Comparison of ENCODE assay signal across 16 cellular contexts in genomic region chr4:144403903-144404302, GRCh38.
DNase-seq lines count a peak whose midpoint lies in the region; ATAC-seq and TF ChIP-seq lines count a peak whose summit lies in the region.
"Had no signal": no experiment of that assay in that cellular context is flagged by ENCODE, and none has a peak within 500 bp of the region (broad histone marks: within the 10 kb centered on the region; RNA-seq: fewer than 3 reads in every experiment).

No MANE protein-coding gene starts in this region.

- H3K9me3 ChIP-seq in cardiac muscle cell (ENCODE audit: low read depth): no peaks in the 10 kb centered on the region
- peaks cover 0 to 3% (median 0%) of the 10 kb centered on the region in 12 donors for H3K9me3 ChIP-seq in heart left ventricle
- H3K9me3 ChIP-seq in uterus: no peaks in the 10 kb centered on the region
- H3K9me3 ChIP-seq in thyroid gland: no peaks in the 10 kb centered on the region
- H3K9me3 ChIP-seq: A549, Caco-2 had no signal

- no peak for ATAC-seq in heart left ventricle
- ATAC-seq: A549; CD8-positive, alpha-beta T cell had no signal

- 48 to 68% (median 63%) methylated on average over 1 of the region's 1 CpG for WGBS in heart left ventricle, 4 donors
- 73 to 76% methylated on average over 1 of the region's 1 CpG for WGBS in thyroid gland, 2 donors

- intact Hi-C loops in heart left ventricle (cut with DNase I): no loop called here
- intact Hi-C loops in uterus (cut with DNase I; ENCODE audit: low total_unique reads): no loop called here
- intact Hi-C loops in thyroid gland (cut with DNase I): no loop called here

- H3K4me3 ChIP-seq in cardiac muscle cell: no peak overlapping the region
- H3K4me3 ChIP-seq in heart left ventricle: no peak overlapping the region
- no peak overlapping the region for H3K4me3 ChIP-seq in uterus
- H3K4me3 ChIP-seq in thyroid gland (replicated peaks in 1 of 3): no peak overlapping the region
- H3K4me3 ChIP-seq: A549; BLaER1 treated with 17β-estradiol and CSF1 and Interleukin-3, amounts not matched to agents 10 nM and 100 nM had no signal

- no peak for DNase-seq in cardiac muscle cell (ENCODE audit: low read depth in 1 of 2, low spot score in 1 of 2)
- DNase-seq in heart left ventricle: no peak
- peak in 1 of 2 donors; percentile 19 for DNase-seq in uterus
- DNase-seq in NCI-H187 (lab: John Stamatoyannopoulos, UW): no peak
- DNase-seq in thyroid gland: no peak
- DNase-seq: AML-193; Caco-2; Calu3; CD4-positive, alpha-beta T cell; CD8-positive, alpha-beta T cell; DMS79 treated with DMSO at 0.1 percent for 48 hours; GF-D8 had no signal

- H3K4me1 ChIP-seq in cardiac muscle cell (ENCODE audit: low read depth) (peaks cover 20% of the 10 kb centered on the region), heart left ventricle (no peaks in the 10 kb centered on the region), uterus (no peaks in the 10 kb centered on the region), thyroid gland (no peaks in the 10 kb centered on the region)
- H3K4me1 ChIP-seq: BLaER1 treated with 17β-estradiol and CSF1 and Interleukin-3, amounts not matched to agents 10 nM and 100 nM; Caco-2 had no signal

- H3K27me3 ChIP-seq in cardiac muscle cell (no peaks in the 10 kb centered on the region), heart left ventricle (no peaks in the 10 kb centered on the region), uterus (no peaks in the 10 kb centered on the region), thyroid gland (no peaks in the 10 kb centered on the region)
- H3K27me3 ChIP-seq: BLaER1 treated with 17β-estradiol and CSF1 and Interleukin-3, amounts not matched to agents 10 nM and 100 nM had no signal

- H3K36me3 ChIP-seq in cardiac muscle cell: no peaks in the 10 kb centered on the region
- no peaks in the 10 kb centered on the region for H3K36me3 ChIP-seq in heart left ventricle
- no peaks in the 10 kb centered on the region for H3K36me3 ChIP-seq in uterus
- no peaks in the 10 kb centered on the region for H3K36me3 ChIP-seq in thyroid gland
- H3K36me3 ChIP-seq: BLaER1 treated with 17β-estradiol and CSF1 and Interleukin-3, amounts not matched to agents 10 nM and 100 nM had no signal

- no peak for TF ChIP-seq POLR2A in heart left ventricle (IDR thresholded peaks at IDR 0.05)
- no peak for TF ChIP-seq POLR2A in uterus (IDR thresholded peaks at IDR 0.05)
- TF ChIP-seq POLR2A in thyroid gland (IDR thresholded peaks at IDR 0.05): no peak

- peak overlapping the region; percentile 86 for H3K27ac ChIP-seq in cardiac muscle cell
- H3K27ac ChIP-seq in heart left ventricle: no peak overlapping the region
- peak overlapping the region; percentile 2 to 10 for H3K27ac ChIP-seq in uterus
- H3K27ac ChIP-seq in thyroid gland: no peak overlapping the region
- H3K27ac ChIP-seq: 22Rv1; A549; BLaER1 treated with 17β-estradiol and CSF1 and Interleukin-3, amounts not matched to agents 10 nM and 100 nM; C4-2B had no signal

- TF ChIP-seq CTCF in cardiac muscle cell (IDR thresholded peaks at IDR 0.05; ENCODE audit: low read depth, low read length) (no peak), heart left ventricle (IDR thresholded peaks at IDR 0.05) (no peak), uterus (IDR thresholded peaks at IDR 0.05) (no peak), thyroid gland (IDR thresholded peaks at IDR 0.05) (no peak)

Comparison
In these comparisons a context has a peak if more than half of its experiments do, and no peak if none do; other contexts are left out.
1. H3K27ac ChIP-seq: peak in cardiac muscle cell (single experiment) and uterus (2 of 2); none in heart left ventricle (0 of 12) and thyroid gland (0 of 3).